Comparison of ENCODE assay signal across 2 cellular contexts in genomic region chr18:25675123-25675850, GRCh38.
TF ChIP-seq lines count a peak whose summit lies in the region.

No MANE protein-coding gene starts in this region.

TF ChIP-seq in SK-N-SH, 30 proteins besides CTCF, POLR2A, EP300 and RAD21 (continued from another document):
- no peak for TF ChIP-seq REST (IDR thresholded peaks at IDR 0.05; ENCODE audit: low read depth, low read length)
- TF ChIP-seq TEAD4 (IDR thresholded peaks at IDR 0.05; ENCODE audit: borderline replicate concordance, insufficient read depth): no peak
- TF ChIP-seq MEF2A (IDR thresholded peaks at IDR 0.05; ENCODE audit: borderline replicate concordance, low read depth): no peak
- TF ChIP-seq RFX5 (IDR thresholded peaks at IDR 0.05; ENCODE audit: low read length): no peak
- no peak for TF ChIP-seq ZBTB33 (IDR thresholded peaks at IDR 0.05; ENCODE audit: borderline replicate concordance, low read depth)
- TF ChIP-seq MAX (IDR thresholded peaks at IDR 0.05; ENCODE audit: low read depth): no peak
- TF ChIP-seq FOSL2 (IDR thresholded peaks at IDR 0.05; ENCODE audit: borderline replicate concordance, low read depth): no peak
- TF ChIP-seq JUND (IDR thresholded peaks at IDR 0.05): no peak
- no peak for TF ChIP-seq ELF1 (IDR thresholded peaks at IDR 0.05)
- TF ChIP-seq SMC3 (IDR thresholded peaks at IDR 0.05; ENCODE audit: low read depth, low read length): no peak
- no peak for TF ChIP-seq NRF1 (IDR thresholded peaks at IDR 0.05; ENCODE audit: low read depth, low read length)
- TF ChIP-seq TCF12 (IDR thresholded peaks at IDR 0.05): no peak
- TF ChIP-seq FOXM1 (IDR thresholded peaks at IDR 0.05; ENCODE audit: low read depth): no peak
- no peak for TF ChIP-seq SIN3A (IDR thresholded peaks at IDR 0.05; ENCODE audit: borderline replicate concordance, low read depth, low read length)
- TF ChIP-seq YY1 (IDR thresholded peaks at IDR 0.05; ENCODE audit: low read depth): no peak
- no peak for TF ChIP-seq USF2 (IDR thresholded peaks at IDR 0.05; ENCODE audit: borderline replicate concordance, low read depth, low read length)

TF ChIP-seq in SK-N-SH treated with all-trans-retinoic acid at 6 μM for 48 hours, 23 proteins besides CTCF, POLR2A, EP300 and RAD21 (continued from another document):
- TF ChIP-seq CREB5 (CRISPR knock-in tag; IDR thresholded peaks at IDR 0.05; ENCODE audit: low read depth) (no peak), ZC3H10 (CRISPR knock-in tag; IDR thresholded peaks at IDR 0.05) (no peak), ISL1 (CRISPR knock-in tag; IDR thresholded peaks at IDR 0.05) (no peak), BACH2 (CRISPR knock-in tag; IDR thresholded peaks at IDR 0.05; ENCODE audit: borderline replicate concordance) (no peak), OSR1 (CRISPR knock-in tag; IDR thresholded peaks at IDR 0.05) (no peak), TSHZ2 (CRISPR knock-in tag; IDR thresholded peaks at IDR 0.05) (no peak), SNAI2 (CRISPR knock-in tag; IDR thresholded peaks at IDR 0.05) (no peak), TOX (CRISPR knock-in tag; IDR thresholded peaks at IDR 0.05; ENCODE audit: borderline replicate concordance) (no peak), GLIS3 (CRISPR knock-in tag; IDR thresholded peaks at IDR 0.05) (no peak), TCF4 (CRISPR knock-in tag; IDR thresholded peaks at IDR 0.05; ENCODE audit: borderline replicate concordance) (no peak), CSDC2 (CRISPR knock-in tag; IDR thresholded peaks at IDR 0.05) (no peak), ZFP30 (CRISPR knock-in tag; IDR thresholded peaks at IDR 0.05) (no peak)
TF ChIP-seq in SK-N-SH treated with all-trans-retinoic acid at 6 μM for 48 hours: peak in this region for 0.
